20 cellular contexts compared by ENCODE assay signal in the genomic region with DNA sequence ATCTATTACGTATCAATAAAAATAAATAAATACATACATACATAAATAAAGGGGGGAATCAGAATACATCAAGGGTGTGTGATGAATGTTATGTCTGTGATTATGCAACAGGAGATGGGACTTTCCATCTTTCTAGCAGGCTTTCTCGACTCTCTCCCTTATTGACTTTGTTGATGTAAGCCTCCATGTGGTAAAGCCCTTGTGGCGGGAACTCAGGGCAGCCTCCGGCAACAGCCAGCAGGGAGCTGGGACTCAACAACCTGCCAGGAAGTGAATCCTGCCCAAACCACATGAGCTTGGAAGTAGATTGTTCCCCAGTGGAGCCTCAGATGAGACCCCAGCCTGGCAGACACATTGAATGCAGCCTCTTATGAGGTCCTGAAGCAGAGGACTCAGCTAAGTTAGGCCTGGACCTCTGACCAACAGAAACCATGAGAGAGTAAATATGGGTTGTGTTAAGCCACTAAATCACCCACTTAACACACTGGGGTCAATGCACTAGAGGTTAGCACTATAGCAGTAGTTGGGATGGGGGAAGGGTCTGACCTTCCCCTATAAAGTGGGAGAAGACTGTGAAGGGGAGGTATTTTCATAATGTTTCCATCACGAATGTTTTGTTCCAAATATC.
DNase-seq lines count a peak whose midpoint lies in the region; ATAC-seq, FAIRE-seq and TF ChIP-seq lines count a peak whose summit lies in the region.
"Had no signal": no experiment of that assay in that cellular context is flagged by ENCODE, and none has a peak within 500 bp of the region (broad histone marks: within the 10 kb centered on the region; RNA-seq: fewer than 3 reads in every experiment).

No MANE protein-coding gene starts in this region.

- no TSS peak for BruUV-seq in HepG2 (replicated peaks; lab: Mats Ljungman, UMichigan)

- no peak overlapping the region for H2BK20ac ChIP-seq in H1 (ENCODE audit: low read length)

- H4K20me1 ChIP-seq in H1 (replicated peaks in 1 of 2; ENCODE audit: control insufficient read depth in 1 of 2, insufficient read depth in 2 of 2, low read length in 2 of 2) (no peaks in the 10 kb centered on the region), HepG2 (ENCODE audit: insufficient read depth, low read length) (no peaks in the 10 kb centered on the region)

- H3K27me3 ChIP-seq in MG63 = no peaks in the 10 kb centered on the region
- no peaks in the 10 kb centered on the region for H3K27me3 ChIP-seq in H1 (replicated peaks in 1 of 4; ENCODE audit: control insufficient read depth in 3 of 4, extremely low read depth in 1 of 4, insufficient read depth in 3 of 4, low read length in 3 of 4)
- 0 out of 5 replicates have a peak, but pooled peaks cover 0 to 3% of the 10 kb centered on the region in 2 experiments for H3K27me3 ChIP-seq in HepG2 (ENCODE audit: control insufficient read depth in 1 of 2, insufficient read depth in 2 of 2, low read length in 2 of 2)
- no peaks in the 10 kb centered on the region for H3K27me3 ChIP-seq in colonic mucosa
- no peaks in the 10 kb centered on the region for H3K27me3 ChIP-seq in testis
- H3K27me3 ChIP-seq in foreskin keratinocyte = no peaks in the 10 kb centered on the region
- H3K27me3 ChIP-seq: vagina had no signal

- no peak overlapping the region for H4K5ac ChIP-seq in H1 (ENCODE audit: insufficient read length, low read depth, low read length)

- intact Hi-C loops in HepG2 (cut with micrococcal nuclease; ENCODE audit: unreplicated experiment) (no loop called here), colonic mucosa (cut with DNase I) (no loop called here), testis (cut with DNase I; ENCODE audit: low total_unique reads) (no loop called here)

- no peak overlapping the region for H2BK15ac ChIP-seq in H1 (ENCODE audit: low read length)

- H3K18ac ChIP-seq in H1 (ENCODE audit: extremely low read depth, low read length) = no peak overlapping the region; the same call in 1 of the 2 replicates

- H3K14ac ChIP-seq in H1 (ENCODE audit: insufficient read length) = no peak overlapping the region

- H4K91ac ChIP-seq in H1 (replicated peaks; ENCODE audit: insufficient read length, low read length) = no peak overlapping the region

- peak; percentile 62 for DNase-seq in Caki2 (ENCODE audit: low read depth)
- DNase-seq in MG63 = peak; percentile 67
- DNase-seq in H1 (ENCODE audit: low read depth in 1 of 2, low spot score in 2 of 2) = no peak
- no peak for DNase-seq in HepG2 (ENCODE audit: low spot score)
- DNase-seq in colonic mucosa = no peak
- no peak for DNase-seq in testis
- no peak for DNase-seq in foreskin keratinocyte
- DNase-seq in RPMI8226 = no peak
- DNase-seq: activated CD4-positive, alpha-beta T cell treated with anti-CD3 and anti-CD28 coated beads for 1 hour; activated CD8-positive, alpha-beta memory T cell treated with anti-CD3 and anti-CD28 coated beads, Interleukin-2, amount 50 U/mL, for 48 hours; activated naive CD4-positive, alpha-beta T cell treated with anti-CD3 and anti-CD28 coated beads for 36 hours; central memory CD4-positive, alpha-beta T cell; Kasumi-1; lower lobe of right lung; NCI-H1694; NCI-H524 treated with DMSO at 0.1 percent for 48 hours; stimulated activated naive CD8-positive, alpha-beta T cell treated with anti-CD3 and anti-CD28 coated beads, Interleukin-15, Interleukin-2, amounts not matched to agents 100 U/mL and 50 U/mL, for 24 hours; T-helper 1 cell had no signal

- TF ChIP-seq RAD21 in H1 (IDR thresholded peaks at IDR 0.05 in 1 of 2, conservative IDR thresholded peaks at IDR 0.05 in 1 of 2; ENCODE audit: low read depth in 2 of 2, low read length in 2 of 2) (no peak), HepG2 (CRISPR knock-in tag; IDR thresholded peaks at IDR 0.05) (no peak)

- H3K23me2 ChIP-seq in H1 (ENCODE audit: low read depth, low read length) = no peaks in the 10 kb centered on the region

- TF ChIP-seq EP300 in H1 (IDR thresholded peaks at IDR 0.05; ENCODE audit: borderline replicate concordance in 1 of 2, low read depth in 2 of 2, low read length in 2 of 2) = no peak
- TF ChIP-seq EP300 in HepG2 (IDR thresholded peaks at IDR 0.05; ENCODE audit: low read depth in 2 of 2, low read length in 2 of 2) = no peak
- no peak for TF ChIP-seq EP300 in HepG2 (CRISPR knock-in tag; IDR thresholded peaks at IDR 0.05; ENCODE audit: borderline replicate concordance)

- no peak overlapping the region for H2BK120ac ChIP-seq in H1 (replicated peaks; ENCODE audit: low read depth, low read length)

- peak overlapping the region; percentile 34; the same call in 1 of the 2 replicates for H2AFZ ChIP-seq in H1 (ENCODE audit: low read length)
- H2AFZ ChIP-seq in HepG2 (ENCODE audit: low read length) = no peak overlapping the region

- no peaks in the 10 kb centered on the region for H3K79me1 ChIP-seq in H1 (ENCODE audit: low read depth, low read length)

- ATAC-seq in HepG2 (no peak), foreskin keratinocyte (no peak)
- ATAC-seq: lower lobe of right lung; stimulated activated naive CD8-positive, alpha-beta T cell treated with anti-CD3 and anti-CD28 coated beads, Interleukin-15, Interleukin-2, amounts not matched to agents 100 U/mL and 50 U/mL, for 24 hours had no signal

- H3K9ac ChIP-seq in H1 (replicated peaks in 1 of 4; ENCODE audit: extremely low read depth in 1 of 4, low read depth in 3 of 4, low read length in 3 of 4) (no peak overlapping the region), HepG2 (ENCODE audit: insufficient read depth, low read depth, low read length) (no peak overlapping the region), colonic mucosa (ENCODE audit: low read depth in 2 of 2, low read length in 2 of 2) (no peak overlapping the region)

- in situ Hi-C loops in Caki2 (cut with HindIII; ENCODE audit: low pct_unique_long_range_greater_than_20kb, low sequenced_read_pairs) = no loop called here
- in situ Hi-C loops in HepG2 (cut with HindIII; ENCODE audit: extremely low pct_ligation_motif_present, low pct_unique_long_range_greater_than_20kb) = no loop called here

- FAIRE-seq in H1 (lab: Jason Lieb, UNC) (no peak), HepG2 (lab: Jason Lieb, UNC) (no peak)

- H3K56ac ChIP-seq in H1 (replicated peaks; ENCODE audit: insufficient read length, low read depth, low read length) = no peak overlapping the region

- no peak overlapping the region for H3K23ac ChIP-seq in H1 (ENCODE audit: insufficient read length)

- H4K8ac ChIP-seq in H1 (ENCODE audit: extremely low read depth, insufficient read depth, low read length) = no peak overlapping the region

- H3K4me2 ChIP-seq in H1 (ENCODE audit: insufficient read depth in 1 of 2, low read depth in 2 of 2, low read length in 2 of 2) = no peak overlapping the region
- no peak overlapping the region for H3K4me2 ChIP-seq in HepG2 (ENCODE audit: low read depth, low read length)

- H3K4me3 ChIP-seq in MG63 (no peak overlapping the region), H1 (ENCODE audit: extremely low read depth in 1 of 4, insufficient read depth in 2 of 4, low read depth in 3 of 4, low read length in 4 of 4) (no peak overlapping the region), HepG2 (replicated peaks in 1 of 3; ENCODE audit: insufficient read depth in 1 of 3, low read depth in 2 of 3, low read length in 3 of 3) (no peak overlapping the region), colonic mucosa (no peak overlapping the region), testis (no peak overlapping the region)
- H3K4me3 ChIP-seq: lower lobe of right lung, skin epidermis, vagina had no signal

- TF ChIP-seq POLR2A in H1 (IDR thresholded peaks at IDR 0.05; ENCODE audit: control extremely low read depth in 1 of 2, low read depth in 2 of 2, low read length in 2 of 2) (no peak), HepG2 (IDR thresholded peaks at IDR 0.05; ENCODE audit: insufficient read depth in 1 of 2, low read depth in 2 of 2, low read length in 2 of 2) (no peak), testis (IDR thresholded peaks at IDR 0.05) (no peak)

- H2AK5ac ChIP-seq in H1 (ENCODE audit: low read depth, low read length) = no peak overlapping the region

- H3K79me2 ChIP-seq in H1 (ENCODE audit: control insufficient read depth in 1 of 2, insufficient read depth in 2 of 2, low read length in 2 of 2) (no peaks in the 10 kb centered on the region), HepG2 (ENCODE audit: insufficient read depth, low read length) (no peaks in the 10 kb centered on the region)

- WGBS in H1 (ENCODE audit: extremely low coverage in 1 of 2, insufficient coverage in 1 of 2, insufficient read length in 1 of 2, insufficient replicate concordance in 2 of 2, low coverage in 1 of 2, low lambda C conversion rate in 2 of 2, missing lambda C conversion rate in 1 of 2), 2 experiments = 85% methylated on average over 5 of the region's 5 CpGs; no CpG with 5 or more reads in 1 of the 2 experiments
- WGBS in HepG2 (ENCODE audit: low lambda C conversion rate) = 21% methylated on average over 5 of the region's 5 CpGs
- 82 to 85% methylated on average over 5 of the region's 5 CpGs for whole genome bisulfite sequencing in testis, 2 donors

- POLR2A ChIA-PET in H1 (lab: Charles Lee; ENCODE audit: partially characterized antibody) = no interaction called here
- POLR2A ChIA-PET in HepG2 (lab: Yijun Ruan, JAX) = no interaction called here

- CTCF ChIA-PET in H1 (lab: Charles Lee; ENCODE audit: partially characterized antibody) (interaction anchor here (1.3 to 1.6 kb wide), 2 partner anchors 10 to 43 kb away, joined by 4 to 6 read pairs; no protein-coding TSS in a partner anchor), HepG2 (lab: Yijun Ruan, JAX; ENCODE audit: low intra/inter-chr PET ratio, low total read pairs) (no interaction called here)

- TF ChIP-seq CTCF in H1 (IDR thresholded peaks at IDR 0.05; ENCODE audit: control extremely low read depth in 1 of 3, insufficient read depth in 1 of 3, low read depth in 1 of 3, low read length in 3 of 3) (no peak), HepG2 (CRISPR knock-in tag; IDR thresholded peaks at IDR 0.05) (no peak), colonic mucosa (IDR thresholded peaks at IDR 0.05) (no peak), testis (IDR thresholded peaks at IDR 0.05) (no peak), foreskin keratinocyte (conservative IDR thresholded peaks at IDR 0.05) (no peak)

- H3K9me3 ChIP-seq in MG63 = no peaks in the 10 kb centered on the region
- H3K9me3 ChIP-seq in H1 (ENCODE audit: insufficient read depth in 2 of 2, low read depth in 1 of 2, low read length in 1 of 2) = no peaks in the 10 kb centered on the region
- H3K9me3 ChIP-seq in HepG2 (ENCODE audit: low read length) = no peaks in the 10 kb centered on the region
- H3K9me3 ChIP-seq in colonic mucosa = no peaks in the 10 kb centered on the region
- no peaks in the 10 kb centered on the region for H3K9me3 ChIP-seq in testis
- H3K9me3 ChIP-seq: lower lobe of right lung, vagina had no signal

- no peak overlapping the region for H2BK5ac ChIP-seq in H1 (ENCODE audit: low read depth, low read length)

- H3K36me3 ChIP-seq in MG63 (no peaks in the 10 kb centered on the region), H1 (ENCODE audit: control insufficient read depth in 2 of 4, insufficient read depth in 4 of 4, low read length in 3 of 4) (no peaks in the 10 kb centered on the region), HepG2 (replicated peaks in 1 of 2; ENCODE audit: control insufficient read depth in 1 of 2, insufficient read depth in 2 of 2, low read length in 2 of 2) (no peaks in the 10 kb centered on the region), colonic mucosa (no peaks in the 10 kb centered on the region), testis (ENCODE audit: low read depth, missing control alignments) (no peaks in the 10 kb centered on the region)
- H3K36me3 ChIP-seq: lower lobe of right lung, vagina had no signal

- H3K4me1 ChIP-seq in H1 (replicated peaks in 1 of 4; ENCODE audit: control insufficient read depth in 3 of 4, insufficient read depth in 4 of 4, low read length in 3 of 4) (no peaks in the 10 kb centered on the region), HepG2 (ENCODE audit: insufficient read depth, low read length) (no peaks in the 10 kb centered on the region), colonic mucosa (no peaks in the 10 kb centered on the region), testis (peaks cover 6% of the 10 kb centered on the region), foreskin keratinocyte (peaks cover 15% of the 10 kb centered on the region)
- H3K4me1 ChIP-seq: lower lobe of right lung had no signal

- no peak overlapping the region for H3K4ac ChIP-seq in H1 (replicated peaks; ENCODE audit: insufficient read length, low read depth, low read length)

- H2BK12ac ChIP-seq in H1 (ENCODE audit: low read depth, low read length) = no peak overlapping the region

- no peak overlapping the region for H3K27ac ChIP-seq in H1 (ENCODE audit: low read depth, low read length)
- H3K27ac ChIP-seq in HepG2 (ENCODE audit: extremely low read length, insufficient read depth, low read length) = no peak overlapping the region
- H3K27ac ChIP-seq in colonic mucosa = no peak overlapping the region
- H3K27ac ChIP-seq in testis = no peak overlapping the region
- H3K27ac ChIP-seq in foreskin keratinocyte = no peak overlapping the region
- H3K27ac ChIP-seq: lower lobe of right lung, vagina had no signal

Comparison
In these comparisons a context has a peak if more than half of its experiments do, and no peak if none do; other contexts are left out.
1. DNase-seq: peak in Caki2 (single experiment) and MG63 (single experiment); none in H1 (0 of 2), HepG2 (single experiment), colonic mucosa (single experiment), testis (single experiment), foreskin keratinocyte (0 of 2) and RPMI8226 (single experiment).